ENCODE assay signal across 11 cellular contexts in the genomic region with DNA sequence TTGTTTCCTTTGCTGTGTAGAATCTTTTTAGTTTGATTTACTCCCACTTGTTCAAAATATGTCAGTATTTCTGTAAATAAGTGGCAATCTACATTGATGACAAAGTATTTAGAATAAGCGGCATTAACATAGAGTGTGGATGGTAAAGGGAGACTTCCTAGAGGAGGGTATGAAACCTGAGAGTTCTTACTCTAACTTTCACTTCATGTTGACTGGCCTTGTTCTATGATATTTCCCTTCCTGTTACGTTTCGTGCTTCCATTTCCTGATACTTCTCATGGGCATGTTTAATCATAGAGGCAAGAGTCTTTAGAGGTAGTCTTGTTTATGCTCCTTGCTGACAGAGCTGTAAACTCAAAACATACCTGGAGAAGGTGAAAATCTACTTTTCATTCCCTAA.
DNase-seq lines count a peak whose midpoint lies in the region; ATAC-seq, FAIRE-seq and TF ChIP-seq lines count a peak whose summit lies in the region.
"Had no signal": no experiment of that assay in that cellular context is flagged by ENCODE, and none has a peak within 500 bp of the region (broad histone marks: within the 10 kb centered on the region; RNA-seq: fewer than 3 reads in every experiment).

No MANE protein-coding gene starts in this region.

- ATAC-seq in A549 = no peak
- peak; percentile 94 for ATAC-seq in HG02642 (IDR thresholded peaks at IDR 0.05; ENCODE audit: poor library complexity, unreplicated experiment)
- peak; percentile 87 for ATAC-seq in HG03354 (IDR thresholded peaks at IDR 0.05; ENCODE audit: poor library complexity, severe bottlenecking, unreplicated experiment)
- ATAC-seq in lower lobe of right lung = no peak

- POLR2A ChIA-PET in A549 (lab: Yijun Ruan, JAX) = no interaction called here

- FAIRE-seq in A549 (lab: Jason Lieb, UNC) (peak; percentile 61), GM19239 (lab: Jason Lieb, UNC) (peak; percentile 76)
- FAIRE-seq: endometrium had no signal

- no peaks in the 10 kb centered on the region for H3K27me3 ChIP-seq in lower lobe of right lung (ENCODE audit: low read depth)

- CTCF ChIA-PET in A549 (lab: Yijun Ruan, JAX) = no interaction called here

- no peak overlapping the region for H3K4me2 ChIP-seq in A549

- H3K4me3 ChIP-seq in A549 (no peak overlapping the region), lower lobe of right lung (no peak overlapping the region)

- TF ChIP-seq CTCF in A549 (IDR thresholded peaks at IDR 0.05) (no peak), lower lobe of right lung (IDR thresholded peaks at IDR 0.05) (no peak)

- WGBS in A549 (ENCODE audit: missing lambda C conversion rate) = 32% methylated on average over 3 of the region's 3 CpGs

- H3K36me3 ChIP-seq in lower lobe of right lung = no peaks in the 10 kb centered on the region

- TF ChIP-seq POLR2A in A549 (IDR thresholded peaks at IDR 0.05; ENCODE audit: low read length) = no peak

- DNase-seq in A549 (ENCODE audit: low read depth in 1 of 2, low spot score in 1 of 2) (no peak), GM19239 (ENCODE audit: insufficient read length, low spot score) (no peak), AML-193 (lab: John Stamatoyannopoulos, UW) (no peak), NCI-H2171 treated with DMSO at 0.1 percent for 48 hours (lab: John Stamatoyannopoulos, UW) (no peak), lower lobe of right lung (no peak), NCI-H82 treated with DMSO at 0.1 percent for 48 hours (lab: John Stamatoyannopoulos, UW; ENCODE audit: unreplicated experiment) (no peak)
- DNase-seq: NCI-H1417, T-helper 9 cell had no signal

- H3K4me1 ChIP-seq in A549 (no peaks in the 10 kb centered on the region), lower lobe of right lung (no peaks in the 10 kb centered on the region)

- no peaks in the 10 kb centered on the region for H3K9me3 ChIP-seq in A549
- H3K9me3 ChIP-seq in lower lobe of right lung = no peaks in the 10 kb centered on the region

- TF ChIP-seq EP300 in A549 (IDR thresholded peaks at IDR 0.05) = no peak

- intact Hi-C loops in lower lobe of right lung (cut with DNase I) = no loop called here

- no peak overlapping the region for H3K27ac ChIP-seq in A549
- H3K27ac ChIP-seq in lower lobe of right lung = no peak overlapping the region

- TF ChIP-seq RAD21 in A549 (conservative IDR thresholded peaks at IDR 0.05 in 1 of 2, IDR thresholded peaks at IDR 0.05 in 1 of 2) = no peak

TF ChIP-seq in A549, 52 proteins besides CTCF, POLR2A, EP300 and RAD21:
- TF ChIP-seq, protein P1, sequence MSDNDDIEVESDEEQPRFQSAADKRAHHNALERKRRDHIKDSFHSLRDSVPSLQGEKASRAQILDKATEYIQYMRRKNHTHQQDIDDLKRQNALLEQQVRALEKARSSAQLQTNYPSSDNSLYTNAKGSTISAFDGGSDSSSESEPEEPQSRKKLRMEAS (IDR thresholded peaks at IDR 0.05) = no peak
- TF ChIP-seq HDAC2 (IDR thresholded peaks at IDR 0.05) (no peak), NR3C1 (IDR thresholded peaks at IDR 0.05) (no peak), HEYL (CRISPR knock-in tag; IDR thresholded peaks at IDR 0.05) (no peak), KDM5A (IDR thresholded peaks at IDR 0.05) (no peak), RARB (CRISPR knock-in tag; IDR thresholded peaks at IDR 0.05) (no peak), JUNB (IDR thresholded peaks at IDR 0.05) (no peak), FOXS1 (CRISPR knock-in tag; IDR thresholded peaks at IDR 0.05) (no peak)
- TF ChIP-seq, protein P2, sequence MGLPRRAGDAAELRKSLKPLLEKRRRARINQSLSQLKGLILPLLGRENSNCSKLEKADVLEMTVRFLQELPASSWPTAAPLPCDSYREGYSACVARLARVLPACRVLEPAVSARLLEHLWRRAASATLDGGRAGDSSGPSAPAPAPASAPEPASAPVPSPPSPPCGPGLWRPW (IDR thresholded peaks at IDR 0.05) = no peak
TF ChIP-seq in A549: peak in this region for 0.

Comparison
In these comparisons a context has a peak if more than half of its experiments do, and no peak if none do; other contexts are left out.
1. ATAC-seq: peak in HG02642 (single experiment) and HG03354 (single experiment); none in A549 (0 of 2) and lower lobe of right lung (0 of 2).